In genomic region chr6:35402136-35402855, GRCh38 we compare ENCODE assay signal across 11 cellular contexts. TPM values are rescaled to one million over a fixed set of nuclear protein-coding genes. Genes with fewer than 3 reads are reported as not detected.
A peak's percentile ranks its signal among the peaks of the same experiment; 100 is the strongest.
DNase-seq lines count a peak whose midpoint lies in the region; ATAC-seq and TF ChIP-seq lines count a peak whose summit lies in the region.
"Had no signal": no experiment of that assay in that cellular context is flagged by ENCODE, and none has a peak within 500 bp of the region (broad histone marks: within the 10 kb centered on the region; RNA-seq: fewer than 3 reads in every experiment).

No MANE protein-coding gene starts in this region.

- H3K36me3 ChIP-seq in CD4-positive, CD25-positive, alpha-beta regulatory T cell (ENCODE audit: control insufficient read depth, insufficient read depth, low read length), result no peaks in the 10 kb centered on the region
- H3K36me3 ChIP-seq in lung (ENCODE audit: control insufficient read depth in 2 of 2, insufficient read depth in 2 of 2, low read length in 2 of 2), result no peaks in the 10 kb centered on the region

- H3K27ac Mint-ChIP-seq in CD4-positive, CD25-positive, alpha-beta regulatory T cell, result peak overlapping the region in 2 of 3 donors; percentile 74 to 82
- peak overlapping the region; percentile 59 for H3K27ac Mint-ChIP-seq in T-helper 17 cell

- H3K27me3 ChIP-seq in CD4-positive, CD25-positive, alpha-beta regulatory T cell (ENCODE audit: control insufficient read depth, insufficient read depth, low read length), result no peaks in the 10 kb centered on the region
- H3K27me3 ChIP-seq in lung (ENCODE audit: control insufficient read depth, insufficient read depth), result no peaks in the 10 kb centered on the region
- H3K27me3 ChIP-seq: spleen had no signal

- H3K27me3 Mint-ChIP-seq in CD4-positive, CD25-positive, alpha-beta regulatory T cell, result no peaks in the 10 kb centered on the region
- H3K27me3 Mint-ChIP-seq in T-helper 17 cell, result no peaks in the 10 kb centered on the region

- peak overlapping the region in 1 of 4 donors; percentile 35 for H3K4me3 Mint-ChIP-seq in CD4-positive, CD25-positive, alpha-beta regulatory T cell
- H3K4me3 Mint-ChIP-seq in T-helper 17 cell, result no peak overlapping the region

- H3K9me3 Mint-ChIP-seq in CD4-positive, CD25-positive, alpha-beta regulatory T cell, result peaks cover 0 to 2% (median 0%) of the 10 kb centered on the region in 7 donors

- no peak for DNase-seq in CD4-positive, CD25-positive, alpha-beta regulatory T cell
- DNase-seq in GM20000 (ENCODE audit: low spot score) (peak; percentile 56), T-helper 17 cell (no peak), lung (ENCODE audit: low spot score) (peak; percentile 51), amniotic stem cell (lab: John Stamatoyannopoulos, UW) (no peak), NCI-H446 (lab: John Stamatoyannopoulos, UW) (no peak), KG1 (lab: John Stamatoyannopoulos, UW) (no peak), NOMO-1 (lab: John Stamatoyannopoulos, UW; ENCODE audit: unreplicated experiment in 2 of 2) (no peak)
- DNase-seq: NCI-H1105, spleen, T-helper 9 cell had no signal

- no peaks in the 10 kb centered on the region for H3K4me1 ChIP-seq in CD4-positive, CD25-positive, alpha-beta regulatory T cell (ENCODE audit: control insufficient read depth, insufficient read depth, low read length, poor library complexity, severe bottlenecking)
- peaks cover 0 to 7% of the 10 kb centered on the region in 2 donors for H3K4me1 ChIP-seq in lung (ENCODE audit: control insufficient read depth in 2 of 2, insufficient read depth in 2 of 2, low read length in 2 of 2)

- peaks cover 9 to 21% (median 14%) of the 10 kb centered on the region in 4 donors for H3K4me1 Mint-ChIP-seq in CD4-positive, CD25-positive, alpha-beta regulatory T cell
- H3K4me1 Mint-ChIP-seq in T-helper 17 cell, result peaks cover 30% of the 10 kb centered on the region

- WGBS in lung, 2 donors, result 79 to 89% methylated on average over 8 of the region's 8 CpGs

- H3K36me3 Mint-ChIP-seq in CD4-positive, CD25-positive, alpha-beta regulatory T cell, result peaks cover 11% of the 10 kb centered on the region
- H3K36me3 Mint-ChIP-seq in T-helper 17 cell (ENCODE audit: low read depth), result peaks cover 7% of the 10 kb centered on the region

- no peak overlapping the region for H3K27ac ChIP-seq in CD4-positive, CD25-positive, alpha-beta regulatory T cell (ENCODE audit: insufficient read depth, low read length, poor library complexity, severe bottlenecking)
- H3K27ac ChIP-seq in lung (ENCODE audit: low read depth in 1 of 2, low read length in 1 of 2), result no peak overlapping the region
- H3K27ac ChIP-seq: spleen had no signal

- ATAC-seq in CD4-positive, CD25-positive, alpha-beta regulatory T cell (ENCODE audit: low read depth in 2 of 2), result no peak
- no peak for ATAC-seq in T-helper 17 cell
- peak; percentile 24 for ATAC-seq in lung (ENCODE audit: insufficient read depth, low FRiP score)

- H3K9me3 ChIP-seq in CD4-positive, CD25-positive, alpha-beta regulatory T cell (ENCODE audit: control insufficient read depth in 2 of 2, low read length in 2 of 2), result no peaks in the 10 kb centered on the region
- H3K9me3 ChIP-seq in T-helper 17 cell (ENCODE audit: control insufficient read depth, low read length, poor library complexity, severe bottlenecking) (no peaks in the 10 kb centered on the region), lung (ENCODE audit: control insufficient read depth in 2 of 2, insufficient read depth in 1 of 2, low read length in 1 of 2) (no peaks in the 10 kb centered on the region)
- H3K9me3 ChIP-seq: spleen had no signal

- H3K4me3 ChIP-seq in CD4-positive, CD25-positive, alpha-beta regulatory T cell (ENCODE audit: low read depth, low read length), result no peak overlapping the region
- no peak overlapping the region for H3K4me3 ChIP-seq in lung
- H3K4me3 ChIP-seq: spleen had no signal

- no peak for TF ChIP-seq CTCF in GM20000 (IDR thresholded peaks at IDR 0.05; ENCODE audit: extremely low read depth, missing control alignments)
- TF ChIP-seq CTCF in lung (IDR thresholded peaks at IDR 0.05; ENCODE audit: control extremely low read depth, extremely low read depth), result no peak

RNA-seq across cellular contexts. Expression of gene FANCE, which starts 49.8 kb away (rescaled TPM):
- 5.5 TPM for total RNA-seq in CD4-positive, CD25-positive, alpha-beta regulatory T cell
- polyA plus RNA-seq in CD4-positive, CD25-positive, alpha-beta regulatory T cell, result 1 to 10 TPM; 4.8 to 6.6 (median 5.2) TPM
- total RNA-seq in T-helper 17 cell, result 1 to 10 TPM; 3.7 to 4.5 TPM
- total RNA-seq in lung, result 1 to 10 TPM; 6.4 to 7.3 TPM
- 1 to 10 TPM; 3.1 to 6.1 TPM for polyA plus RNA-seq in lung

RNA-seq across cellular contexts. Expression of gene PPARD, which starts 59.9 kb away (rescaled TPM):
- 37.3 TPM for total RNA-seq in CD4-positive, CD25-positive, alpha-beta regulatory T cell
- 1 to 10 TPM; 3.8 to 6.6 (median 5.1) TPM for polyA plus RNA-seq in CD4-positive, CD25-positive, alpha-beta regulatory T cell
- total RNA-seq in T-helper 17 cell, result 10 to 100 TPM; 25.0 to 29.9 TPM
- total RNA-seq in lung, result 10 to 100 TPM; 11.3 to 27.8 TPM
- polyA plus RNA-seq in lung, result 10 to 100 TPM; 22.7 to 26.4 TPM

Comparison
In these comparisons a context has a peak if more than half of its experiments do, and no peak if none do; other contexts are left out.
1. DNase-seq: peak in GM20000 (single experiment) and lung (single experiment); none in CD4-positive, CD25-positive, alpha-beta regulatory T cell (0 of 3), T-helper 17 cell (0 of 3), amniotic stem cell (single experiment), NCI-H446 (0 of 2), KG1 (single experiment) and NOMO-1 (0 of 2).